Comparison of ENCODE assay signal across 16 cellular contexts in the genomic region with DNA sequence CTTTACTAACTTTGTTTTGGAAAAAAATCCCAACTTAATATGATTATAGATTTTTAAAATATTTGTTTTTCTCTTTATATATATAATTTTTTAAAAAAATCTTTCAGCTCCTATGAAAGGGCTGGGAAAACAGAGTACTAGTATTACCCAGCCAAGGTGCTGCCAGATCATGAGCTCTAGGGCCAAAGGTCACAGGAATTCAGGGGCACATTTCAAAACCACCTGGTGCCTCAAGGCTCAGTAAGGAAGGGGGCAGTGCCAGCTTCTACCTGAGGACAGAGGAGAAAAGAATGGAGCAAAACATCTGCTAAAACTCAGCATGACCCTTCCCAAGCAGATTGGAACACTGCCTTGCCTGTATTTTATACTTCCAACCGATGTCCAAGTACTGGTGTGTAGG.
DNase-seq lines count a peak whose midpoint lies in the region; ATAC-seq, FAIRE-seq and TF ChIP-seq lines count a peak whose summit lies in the region.
"Had no signal": no experiment of that assay in that cellular context is flagged by ENCODE, and none has a peak within 500 bp of the region (broad histone marks: within the 10 kb centered on the region; RNA-seq: fewer than 3 reads in every experiment).

No MANE protein-coding gene starts in this region.

- FAIRE-seq in small intestine (lab: Jason Lieb, UNC): no peak
- FAIRE-seq: GM12892 had no signal

- no peak for TF ChIP-seq CTCF in right lobe of liver (IDR thresholded peaks at IDR 0.05)
- no peak for TF ChIP-seq CTCF in ascending aorta (IDR thresholded peaks at IDR 0.05)
- TF ChIP-seq CTCF in GM20000 (IDR thresholded peaks at IDR 0.05; ENCODE audit: extremely low read depth, missing control alignments): no peak

- H3K27me3 ChIP-seq in right lobe of liver (no peaks in the 10 kb centered on the region), small intestine (ENCODE audit: control insufficient read depth in 2 of 2, insufficient read depth in 2 of 2, low read length in 2 of 2) (no peaks in the 10 kb centered on the region), ascending aorta (no peaks in the 10 kb centered on the region)

- H3K27ac ChIP-seq in right lobe of liver (no peak overlapping the region), small intestine (ENCODE audit: low read depth in 1 of 2, low read length in 1 of 2) (no peak overlapping the region), ascending aorta (no peak overlapping the region)

- ATAC-seq in left lobe of liver (peak; percentile 83), right lobe of liver (peak; percentile 66 to 86 (median 76)), HG02642 (IDR thresholded peaks at IDR 0.05; ENCODE audit: poor library complexity, unreplicated experiment) (no peak)
- ATAC-seq: GM23338 had no signal

- H3K4me3 ChIP-seq in right lobe of liver (no peak overlapping the region), small intestine (ENCODE audit: low read depth in 1 of 2, low read length in 2 of 2) (no peak overlapping the region), ascending aorta (no peak overlapping the region)
- H3K4me3 ChIP-seq: GM23338, HAP-1 had no signal

- intact Hi-C loops in right lobe of liver (cut with DNase I): no loop called here
- intact Hi-C loops in ascending aorta (cut with DNase I): no loop called here

- DNase-seq in left lobe of liver (ENCODE audit: low spot score): peak; percentile 49
- DNase-seq in right lobe of liver: peak in 2 of 3 donors; percentile 51 to 55
- DNase-seq in small intestine: peak; percentile 13
- DNase-seq in ascending aorta (ENCODE audit: low spot score in 2 of 2): no peak
- no peak for DNase-seq in GM20000 (ENCODE audit: low spot score)
- DNase-seq: C1 segment of cervical spinal cord; Calu3; CD4-positive, alpha-beta memory T cell; COR-L47; DMS53; DMS79 treated with DMSO at 0.1 percent for 48 hours; HFFc6 had no signal

- H3K4me1 ChIP-seq in right lobe of liver (peaks cover 0 to 7% (median 1%) of the 10 kb centered on the region in 4 donors), small intestine (ENCODE audit: control insufficient read depth in 2 of 2, insufficient read depth in 1 of 2, low read depth in 1 of 2, low read length in 1 of 2) (no peaks in the 10 kb centered on the region), ascending aorta (peaks cover 0 to 9% of the 10 kb centered on the region in 2 donors)
- H3K4me1 ChIP-seq: HAP-1 had no signal

- 83% methylated on average over 1 of the region's 1 CpG for WGBS in right lobe of liver (ENCODE audit: insufficient coverage, low coverage, low lambda C conversion rate, missing lambda C conversion rate)
- 4 to 44% (median 35%) methylated on average over 1 of the region's 1 CpG for WGBS in small intestine, 3 donors

- H3K36me3 ChIP-seq in right lobe of liver: no peaks in the 10 kb centered on the region
- no peaks in the 10 kb centered on the region for H3K36me3 ChIP-seq in small intestine (ENCODE audit: control insufficient read depth in 2 of 2, insufficient read depth in 2 of 2, low read length in 2 of 2)
- no peaks in the 10 kb centered on the region for H3K36me3 ChIP-seq in ascending aorta
- H3K36me3 ChIP-seq: HAP-1 had no signal

- no peak for TF ChIP-seq POLR2A in right lobe of liver (IDR thresholded peaks at IDR 0.05)

- H3K9me3 ChIP-seq in right lobe of liver (no peaks in the 10 kb centered on the region), small intestine (ENCODE audit: control insufficient read depth, low read depth) (no peaks in the 10 kb centered on the region), ascending aorta (no peaks in the 10 kb centered on the region)
- H3K9me3 ChIP-seq: HAP-1 had no signal

Comparison
In these comparisons a context has a peak if more than half of its experiments do, and no peak if none do; other contexts are left out.
1. DNase-seq: peak in left lobe of liver (single experiment), right lobe of liver (2 of 3) and small intestine (single experiment); none in ascending aorta (0 of 2) and GM20000 (single experiment).